Comparison of ENCODE assay signal across 1 cellular context in genomic region chr5:127812570-127812969, GRCh38.
TF ChIP-seq lines count a peak whose summit lies in the region.

No MANE protein-coding gene starts in this region.

TF ChIP-seq in IMR-90, 13 proteins besides CTCF, POLR2A, EP300 and RAD21 (continued from another document):
- TF ChIP-seq ELK1 (IDR thresholded peaks at IDR 0.05; ENCODE audit: borderline replicate concordance, low read depth, low read length) = no peak
- TF ChIP-seq BHLHE40 (IDR thresholded peaks at IDR 0.05; ENCODE audit: low read depth, low read length) = no peak
- TF ChIP-seq RFX5 (IDR thresholded peaks at IDR 0.05; ENCODE audit: low read depth, low read length) = no peak
- TF ChIP-seq FOS (IDR thresholded peaks at IDR 0.05; ENCODE audit: low read depth, low read length) = no peak
- no peak for TF ChIP-seq CHD1 (IDR thresholded peaks at IDR 0.05; ENCODE audit: low read depth, low read length)
- TF ChIP-seq MAZ (IDR thresholded peaks at IDR 0.05; ENCODE audit: borderline replicate concordance, low read depth, low read length) = no peak
- TF ChIP-seq USF2 (IDR thresholded peaks at IDR 0.05; ENCODE audit: low read depth, low read length) = no peak
- TF ChIP-seq MXI1 (IDR thresholded peaks at IDR 0.05; ENCODE audit: borderline replicate concordance, low read depth, low read length) = no peak
